In genomic region chr2:101793277-101793969, GRCh38 we compare ENCODE assay signal across 11 cellular contexts.
DNase-seq lines count a peak whose midpoint lies in the region; ATAC-seq and TF ChIP-seq lines count a peak whose summit lies in the region.
"Had no signal": no experiment of that assay in that cellular context is flagged by ENCODE, and none has a peak within 500 bp of the region (broad histone marks: within the 10 kb centered on the region; RNA-seq: fewer than 3 reads in every experiment).

No MANE protein-coding gene starts in this region.

- no peaks in the 10 kb centered on the region for H3K36me3 ChIP-seq in hepatocyte (replicated peaks; ENCODE audit: insufficient read depth, low read depth)

- H3K27me3 ChIP-seq in hepatocyte, result no peaks in the 10 kb centered on the region

- no peak overlapping the region for H3K27ac ChIP-seq in hepatocyte

- no peaks in the 10 kb centered on the region for H3K9me2 ChIP-seq in hepatocyte (replicated peaks; ENCODE audit: insufficient read depth)

- H3K27me3 Mint-ChIP-seq in T-helper 17 cell, result no peaks in the 10 kb centered on the region
- no peaks in the 10 kb centered on the region for H3K27me3 Mint-ChIP-seq in stimulated activated memory B cell treated with anti-CD40 and anti-IgM and Interleukin-4, amounts not matched to agents 10 μg/mL and 1 μg/mL and 100 μg/mL, for 72 hours
- H3K27me3 Mint-ChIP-seq: stimulated activated naive CD8-positive, alpha-beta T cell treated with anti-CD3 and anti-CD28 coated beads, Interleukin-15, amount 100 ng/mL, for 72 hours had no signal

- no peak overlapping the region for H3K4me3 ChIP-seq in HFF-Myc (replicated peaks; ENCODE audit: low read depth, low read length)
- H3K4me3 ChIP-seq in hepatocyte, result no peak overlapping the region
- H3K4me3 ChIP-seq: skin epidermis had no signal

- peak overlapping the region; percentile 43 for H3K4me3 Mint-ChIP-seq in T-helper 17 cell
- no peak overlapping the region for H3K4me3 Mint-ChIP-seq in stimulated activated memory B cell treated with anti-CD40 and anti-IgM and Interleukin-4, amounts not matched to agents 10 μg/mL and 1 μg/mL and 100 μg/mL, for 72 hours
- H3K4me3 Mint-ChIP-seq: stimulated activated naive CD8-positive, alpha-beta T cell treated with anti-CD3 and anti-CD28 coated beads, Interleukin-15, amount 100 ng/mL, for 72 hours had no signal

- DNase-seq in HFF-Myc (ENCODE audit: extremely low read depth, low read depth) (no peak), T-helper 17 cell (no peak), hepatocyte (ENCODE audit: low spot score) (no peak), NCI-H2196 treated with DMSO at 0.1 percent for 48 hours (lab: John Stamatoyannopoulos, UW; ENCODE audit: unreplicated experiment) (no peak)
- DNase-seq: NCI-H748 treated with DMSO at 0.1 percent for 48 hours; stimulated activated naive CD8-positive, alpha-beta T cell treated with anti-CD3 and anti-CD28 coated beads, Interleukin-15, amount 100 ng/mL, for 72 hours had no signal

- TF ChIP-seq CTCF in HFF-Myc (IDR thresholded peaks at IDR 0.05; ENCODE audit: low read depth, low read length, missing control alignments) (peak; percentile 31), hepatocyte (IDR thresholded peaks at IDR 0.05; ENCODE audit: poor library complexity) (peak; percentile 13)

- ATAC-seq in T-helper 17 cell, result no peak
- ATAC-seq in stimulated activated memory B cell treated with anti-CD40 and anti-IgM and Interleukin-4, amounts not matched to agents 10 μg/mL and 1 μg/mL and 100 μg/mL, for 72 hours, result no peak
- ATAC-seq in GM21447 (IDR thresholded peaks at IDR 0.05; ENCODE audit: unreplicated experiment), result no peak
- ATAC-seq in GM21381 (IDR thresholded peaks at IDR 0.05; ENCODE audit: unreplicated experiment), result no peak
- no peak for ATAC-seq in HG03457 (IDR thresholded peaks at IDR 0.05; ENCODE audit: unreplicated experiment)
- ATAC-seq: stimulated activated naive CD8-positive, alpha-beta T cell treated with anti-CD3 and anti-CD28 coated beads, Interleukin-15, amount 100 ng/mL, for 72 hours had no signal

- H3K4me1 ChIP-seq in hepatocyte (ENCODE audit: insufficient read depth), result peaks cover 16% of the 10 kb centered on the region

- no peak overlapping the region for H2AFZ ChIP-seq in hepatocyte

- no peaks in the 10 kb centered on the region for H3K9me3 Mint-ChIP-seq in stimulated activated memory B cell treated with anti-CD40 and anti-IgM and Interleukin-4, amounts not matched to agents 10 μg/mL and 1 μg/mL and 100 μg/mL, for 72 hours
- H3K9me3 Mint-ChIP-seq: stimulated activated naive CD8-positive, alpha-beta T cell treated with anti-CD3 and anti-CD28 coated beads, Interleukin-15, amount 100 ng/mL, for 72 hours had no signal

- H3K36me3 Mint-ChIP-seq in T-helper 17 cell (ENCODE audit: low read depth), result peaks cover 5% of the 10 kb centered on the region
- H3K36me3 Mint-ChIP-seq in stimulated activated memory B cell treated with anti-CD40 and anti-IgM and Interleukin-4, amounts not matched to agents 10 μg/mL and 1 μg/mL and 100 μg/mL, for 72 hours, result peaks cover 43% of the 10 kb centered on the region

- peaks cover 97% of the 10 kb centered on the region for H3K79me2 ChIP-seq in hepatocyte

- peak overlapping the region; percentile 77 for H3K27ac Mint-ChIP-seq in T-helper 17 cell
- H3K27ac Mint-ChIP-seq in stimulated activated memory B cell treated with anti-CD40 and anti-IgM and Interleukin-4, amounts not matched to agents 10 μg/mL and 1 μg/mL and 100 μg/mL, for 72 hours, result peak overlapping the region; percentile 24
- H3K27ac Mint-ChIP-seq: stimulated activated naive CD8-positive, alpha-beta T cell treated with anti-CD3 and anti-CD28 coated beads, Interleukin-15, amount 100 ng/mL, for 72 hours had no signal

- peaks cover 38% of the 10 kb centered on the region for H4K20me1 ChIP-seq in hepatocyte (ENCODE audit: insufficient read depth, poor library complexity, severe bottlenecking)

- WGBS in hepatocyte (ENCODE audit: low lambda C conversion rate, missing lambda C conversion rate), result 73% methylated on average over 3 of the region's 3 CpGs

- no peak overlapping the region for H3K4me2 ChIP-seq in hepatocyte

- no peaks in the 10 kb centered on the region for H3K9me3 ChIP-seq in T-helper 17 cell (ENCODE audit: control insufficient read depth, low read length, poor library complexity, severe bottlenecking)
- no peaks in the 10 kb centered on the region for H3K9me3 ChIP-seq in hepatocyte (ENCODE audit: low read depth)

- H3K4me1 Mint-ChIP-seq in T-helper 17 cell, result peaks cover 48% of the 10 kb centered on the region
- H3K4me1 Mint-ChIP-seq in stimulated activated memory B cell treated with anti-CD40 and anti-IgM and Interleukin-4, amounts not matched to agents 10 μg/mL and 1 μg/mL and 100 μg/mL, for 72 hours, result peaks cover 85% of the 10 kb centered on the region
